Comparison of ENCODE assay signal across 8 cellular contexts in the genomic region with DNA sequence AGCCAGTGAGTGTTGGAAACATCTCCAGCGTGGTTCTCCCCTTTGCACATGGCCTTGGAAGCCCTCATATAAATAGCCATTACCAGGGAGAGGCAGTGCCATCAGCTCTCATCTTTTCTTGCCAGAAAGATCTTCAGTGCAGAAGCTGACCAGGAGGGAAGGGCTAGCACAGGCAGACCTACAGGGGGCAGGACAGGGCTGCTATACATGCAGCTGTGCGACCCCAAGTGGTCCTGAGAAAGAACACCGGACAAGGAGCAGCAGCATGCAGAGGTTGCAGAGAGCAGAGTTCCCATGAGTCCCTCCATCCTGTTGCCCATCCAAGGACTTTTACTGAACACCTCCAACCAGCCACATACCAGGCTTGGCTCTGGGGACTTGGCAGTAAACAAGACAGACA. TPM values are rescaled to one million over a fixed set of nuclear protein-coding genes. Genes with fewer than 3 reads are reported as not detected.
DNase-seq lines count a peak whose midpoint lies in the region; ATAC-seq and TF ChIP-seq lines count a peak whose summit lies in the region.

No MANE protein-coding gene starts in this region.

- TF ChIP-seq CTCF in brain (conservative IDR thresholded peaks at IDR 0.05), result peak; percentile 54 to 75

- H3K27ac Mint-ChIP-seq in brain, result peak overlapping the region in 2 of 5 experiments; percentile 9 to 35
- no peak overlapping the region for H3K27ac Mint-ChIP-seq in T-helper 17 cell

- H3K4me3 Mint-ChIP-seq in brain, result no peak overlapping the region
- no peak overlapping the region for H3K4me3 Mint-ChIP-seq in T-helper 17 cell

- peak; percentile 68 for DNase-seq in DMS 273 (lab: John Stamatoyannopoulos, UW; ENCODE audit: unreplicated experiment)
- DNase-seq in DMS 273 treated with DMSO at 0.1 percent for 48 hours (lab: John Stamatoyannopoulos, UW), result no peak
- DNase-seq in Kasumi-1 (lab: John Stamatoyannopoulos, UW), result peak; percentile 70 to 71
- peak; percentile 43 for DNase-seq in posterior vena cava (ENCODE audit: low spot score)
- DNase-seq in medulla oblongata (ENCODE audit: extremely low spot score), result no peak
- no peak for DNase-seq in T-helper 17 cell

- H3K36me3 Mint-ChIP-seq in brain, result no peaks in the 10 kb centered on the region
- no peaks in the 10 kb centered on the region for H3K36me3 Mint-ChIP-seq in T-helper 17 cell (ENCODE audit: low read depth)

- H3K9me3 ChIP-seq in T-helper 17 cell (ENCODE audit: control insufficient read depth, low read length, poor library complexity, severe bottlenecking), result no peaks in the 10 kb centered on the region

- peaks cover 39% of the 10 kb centered on the region for H3K4me1 Mint-ChIP-seq in brain
- peaks cover 2% of the 10 kb centered on the region for H3K4me1 Mint-ChIP-seq in T-helper 17 cell

- ATAC-seq in T-helper 17 cell, result no peak
- no peak for ATAC-seq in HG02610 (IDR thresholded peaks at IDR 0.05; ENCODE audit: unreplicated experiment)

- intact Hi-C loops in posterior vena cava (cut with DNase I), result no loop called here

- H3K9me3 Mint-ChIP-seq in brain, result peaks cover 0 to 6% (median 0%) of the 10 kb centered on the region in 5 experiments

- peaks cover 11% of the 10 kb centered on the region for H3K27me3 Mint-ChIP-seq in brain
- H3K27me3 Mint-ChIP-seq in T-helper 17 cell, result peaks cover 53% of the 10 kb centered on the region

RNA-seq across cellular contexts. Expression of gene GRID1, which starts 17.1 kb away (rescaled TPM):
- 13.2 TPM for polyA plus RNA-seq in brain (ENCODE audit: insufficient read depth, low read depth, low replicate concordance)
- 1 to 10 TPM; 4.4 to 5.6 TPM for total RNA-seq in posterior vena cava
- not detected for total RNA-seq in T-helper 17 cell

Comparison
In these comparisons a context has a peak if more than half of its experiments do, and no peak if none do; other contexts are left out.
1. DNase-seq: peak in DMS 273 (single experiment), Kasumi-1 (2 of 2) and posterior vena cava (single experiment); none in DMS 273 treated with DMSO at 0.1 percent for 48 hours (single experiment), medulla oblongata (single experiment) and T-helper 17 cell (0 of 3).
2. RNA of gene GRID1, which starts 17.1 kb away (total RNA-seq): 4.4 to 5.6 TPM in posterior vena cava; not detected in T-helper 17 cell; every median in the first group is over 4 times any median in the second.